In genomic region chr19:49150106-49150943, GRCh38 we compare ENCODE assay signal across 1 cellular context.
TF ChIP-seq lines count a peak whose summit lies in the region.

No MANE protein-coding gene starts in this region.

TF ChIP-seq in HEK293, 187 proteins besides CTCF, POLR2A, EP300 and RAD21 (continued from another document and continues in another):
- TF ChIP-seq ZNF404 (tag by site-specific recombination; IDR thresholded peaks at IDR 0.05): no peak
- TF ChIP-seq ZNF660 (tag by site-specific recombination; IDR thresholded peaks at IDR 0.05): peak; percentile 81
- no peak for TF ChIP-seq PRDM2 (tag by site-specific recombination; IDR thresholded peaks at IDR 0.05; ENCODE audit: borderline replicate concordance)
- TF ChIP-seq YY2 (tag by site-specific recombination; IDR thresholded peaks at IDR 0.05): no peak
- TF ChIP-seq INSM2 (tag by site-specific recombination; IDR thresholded peaks at IDR 0.05): no peak
- peak; percentile 90 for TF ChIP-seq KLF16 (tag by site-specific recombination; IDR thresholded peaks at IDR 0.05)
- no peak for TF ChIP-seq ZNF791 (tag by site-specific recombination; IDR thresholded peaks at IDR 0.05)
- TF ChIP-seq, protein P1, sequence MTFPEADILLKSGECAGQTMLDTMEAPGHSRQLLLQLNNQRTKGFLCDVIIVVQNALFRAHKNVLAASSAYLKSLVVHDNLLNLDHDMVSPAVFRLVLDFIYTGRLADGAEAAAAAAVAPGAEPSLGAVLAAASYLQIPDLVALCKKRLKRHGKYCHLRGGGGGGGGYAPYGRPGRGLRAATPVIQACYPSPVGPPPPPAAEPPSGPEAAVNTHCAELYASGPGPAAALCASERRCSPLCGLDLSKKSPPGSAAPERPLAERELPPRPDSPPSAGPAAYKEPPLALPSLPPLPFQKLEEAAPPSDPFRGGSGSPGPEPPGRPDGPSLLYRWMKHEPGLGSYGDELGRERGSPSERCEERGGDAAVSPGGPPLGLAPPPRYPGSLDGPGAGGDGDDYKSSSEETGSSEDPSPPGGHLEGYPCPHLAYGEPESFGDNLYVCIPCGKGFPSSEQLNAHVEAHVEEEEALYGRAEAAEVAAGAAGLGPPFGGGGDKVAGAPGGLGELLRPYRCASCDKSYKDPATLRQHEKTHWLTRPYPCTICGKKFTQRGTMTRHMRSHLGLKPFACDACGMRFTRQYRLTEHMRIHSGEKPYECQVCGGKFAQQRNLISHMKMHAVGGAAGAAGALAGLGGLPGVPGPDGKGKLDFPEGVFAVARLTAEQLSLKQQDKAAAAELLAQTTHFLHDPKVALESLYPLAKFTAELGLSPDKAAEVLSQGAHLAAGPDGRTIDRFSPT (tag by site-specific recombination; IDR thresholded peaks at IDR 0.05): peak; percentile 47; the same call in 1 of the 2 replicates
- peak; percentile 78 for TF ChIP-seq ZNF692 (tag by site-specific recombination; IDR thresholded peaks at IDR 0.05)
- peak; percentile 29; the same call in 1 of the 2 replicates for TF ChIP-seq KLF7 (tag by site-specific recombination; IDR thresholded peaks at IDR 0.05; ENCODE audit: borderline replicate concordance)
- peak; percentile 48 for TF ChIP-seq ZNF366 (tag by site-specific recombination; conservative IDR thresholded peaks at IDR 0.05)
- TF ChIP-seq ZBTB17 (tag by site-specific recombination; IDR thresholded peaks at IDR 0.05): peak; percentile 61; the same call in 1 of the 2 replicates
- peak; percentile 92 for TF ChIP-seq KLF8 (tag by site-specific recombination; IDR thresholded peaks at IDR 0.05)
- no peak for TF ChIP-seq ZNF26 (tag by site-specific recombination; IDR thresholded peaks at IDR 0.05)
- TF ChIP-seq, protein P2, sequence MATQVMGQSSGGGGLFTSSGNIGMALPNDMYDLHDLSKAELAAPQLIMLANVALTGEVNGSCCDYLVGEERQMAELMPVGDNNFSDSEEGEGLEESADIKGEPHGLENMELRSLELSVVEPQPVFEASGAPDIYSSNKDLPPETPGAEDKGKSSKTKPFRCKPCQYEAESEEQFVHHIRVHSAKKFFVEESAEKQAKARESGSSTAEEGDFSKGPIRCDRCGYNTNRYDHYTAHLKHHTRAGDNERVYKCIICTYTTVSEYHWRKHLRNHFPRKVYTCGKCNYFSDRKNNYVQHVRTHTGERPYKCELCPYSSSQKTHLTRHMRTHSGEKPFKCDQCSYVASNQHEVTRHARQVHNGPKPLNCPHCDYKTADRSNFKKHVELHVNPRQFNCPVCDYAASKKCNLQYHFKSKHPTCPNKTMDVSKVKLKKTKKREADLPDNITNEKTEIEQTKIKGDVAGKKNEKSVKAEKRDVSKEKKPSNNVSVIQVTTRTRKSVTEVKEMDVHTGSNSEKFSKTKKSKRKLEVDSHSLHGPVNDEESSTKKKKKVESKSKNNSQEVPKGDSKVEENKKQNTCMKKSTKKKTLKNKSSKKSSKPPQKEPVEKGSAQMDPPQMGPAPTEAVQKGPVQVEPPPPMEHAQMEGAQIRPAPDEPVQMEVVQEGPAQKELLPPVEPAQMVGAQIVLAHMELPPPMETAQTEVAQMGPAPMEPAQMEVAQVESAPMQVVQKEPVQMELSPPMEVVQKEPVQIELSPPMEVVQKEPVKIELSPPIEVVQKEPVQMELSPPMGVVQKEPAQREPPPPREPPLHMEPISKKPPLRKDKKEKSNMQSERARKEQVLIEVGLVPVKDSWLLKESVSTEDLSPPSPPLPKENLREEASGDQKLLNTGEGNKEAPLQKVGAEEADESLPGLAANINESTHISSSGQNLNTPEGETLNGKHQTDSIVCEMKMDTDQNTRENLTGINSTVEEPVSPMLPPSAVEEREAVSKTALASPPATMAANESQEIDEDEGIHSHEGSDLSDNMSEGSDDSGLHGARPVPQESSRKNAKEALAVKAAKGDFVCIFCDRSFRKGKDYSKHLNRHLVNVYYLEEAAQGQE (tag by site-specific recombination; IDR thresholded peaks at IDR 0.05): peak; percentile 12; the same call in 1 of the 2 replicates
- no peak for TF ChIP-seq ZNF48 (tag by site-specific recombination; IDR thresholded peaks at IDR 0.05)
- TF ChIP-seq PATZ1 (tag by site-specific recombination; IDR thresholded peaks at IDR 0.05): peak; percentile 96
- TF ChIP-seq WT1 (tag by site-specific recombination; IDR thresholded peaks at IDR 0.05): no peak; the same call in 1 of the 2 replicates
- TF ChIP-seq, protein P3, sequence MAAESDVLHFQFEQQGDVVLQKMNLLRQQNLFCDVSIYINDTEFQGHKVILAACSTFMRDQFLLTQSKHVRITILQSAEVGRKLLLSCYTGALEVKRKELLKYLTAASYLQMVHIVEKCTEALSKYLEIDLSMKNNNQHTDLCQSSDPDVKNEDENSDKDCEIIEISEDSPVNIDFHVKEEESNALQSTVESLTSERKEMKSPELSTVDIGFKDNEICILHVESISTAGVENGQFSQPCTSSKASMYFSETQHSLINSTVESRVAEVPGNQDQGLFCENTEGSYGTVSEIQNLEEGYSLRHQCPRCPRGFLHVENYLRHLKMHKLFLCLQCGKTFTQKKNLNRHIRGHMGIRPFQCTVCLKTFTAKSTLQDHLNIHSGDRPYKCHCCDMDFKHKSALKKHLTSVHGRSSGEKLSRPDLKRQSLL (tag by site-specific recombination; IDR thresholded peaks at IDR 0.05): peak; percentile 7; the same call in 1 of the 2 replicates
- TF ChIP-seq ZNF701 (tag by site-specific recombination; IDR thresholded peaks at IDR 0.05): no peak
- TF ChIP-seq, protein P4, sequence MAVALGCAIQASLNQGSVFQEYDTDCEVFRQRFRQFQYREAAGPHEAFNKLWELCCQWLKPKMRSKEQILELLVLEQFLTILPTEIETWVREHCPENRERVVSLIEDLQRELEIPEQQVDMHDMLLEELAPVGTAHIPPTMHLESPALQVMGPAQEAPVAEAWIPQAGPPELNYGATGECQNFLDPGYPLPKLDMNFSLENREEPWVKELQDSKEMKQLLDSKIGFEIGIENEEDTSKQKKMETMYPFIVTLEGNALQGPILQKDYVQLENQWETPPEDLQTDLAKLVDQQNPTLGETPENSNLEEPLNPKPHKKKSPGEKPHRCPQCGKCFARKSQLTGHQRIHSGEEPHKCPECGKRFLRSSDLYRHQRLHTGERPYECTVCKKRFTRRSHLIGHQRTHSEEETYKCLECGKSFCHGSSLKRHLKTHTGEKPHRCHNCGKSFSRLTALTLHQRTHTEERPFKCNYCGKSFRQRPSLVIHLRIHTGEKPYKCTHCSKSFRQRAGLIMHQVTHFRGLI (tag by site-specific recombination; IDR thresholded peaks at IDR 0.05): no peak
- TF ChIP-seq BCL11B (tag by site-specific recombination; IDR thresholded peaks at IDR 0.05; ENCODE audit: low read depth): no peak; the same call in 1 of the 2 replicates
- TF ChIP-seq OSR2 (tag by site-specific recombination; IDR thresholded peaks at IDR 0.05): no peak
- TF ChIP-seq ZNF10 (tag by site-specific recombination; IDR thresholded peaks at IDR 0.05): no peak
- no peak for TF ChIP-seq ZNF175 (tag by site-specific recombination; IDR thresholded peaks at IDR 0.05)
- TF ChIP-seq EGR2 (tag by site-specific recombination; IDR thresholded peaks at IDR 0.05; ENCODE audit: low read depth): peak; percentile 29; the same call in 1 of the 2 replicates
- no peak for TF ChIP-seq ZNF112 (tag by site-specific recombination; IDR thresholded peaks at IDR 0.05)
- no peak for TF ChIP-seq SETDB1 (IDR thresholded peaks at IDR 0.05; ENCODE audit: insufficient read length, low read length)
- no peak for TF ChIP-seq MZF1 (tag by site-specific recombination; IDR thresholded peaks at IDR 0.05; ENCODE audit: borderline replicate concordance)
- no peak for TF ChIP-seq ZNF138 (tag by site-specific recombination; IDR thresholded peaks at IDR 0.05; ENCODE audit: borderline replicate concordance)
- no peak for TF ChIP-seq ZNF221 (tag by site-specific recombination; IDR thresholded peaks at IDR 0.05; ENCODE audit: borderline replicate concordance)
- no peak for TF ChIP-seq ZNF654 (tag by site-specific recombination; IDR thresholded peaks at IDR 0.05; ENCODE audit: low read depth)
- no peak for TF ChIP-seq ZNF76 (tag by site-specific recombination; IDR thresholded peaks at IDR 0.05; ENCODE audit: borderline replicate concordance, low read depth)
- TF ChIP-seq ZNF610 (tag by site-specific recombination; IDR thresholded peaks at IDR 0.05; ENCODE audit: borderline replicate concordance): peak; percentile 61; the same call in 1 of the 2 replicates
